Comparison of ENCODE assay signal across 28 cellular contexts in genomic region chr6:84459401-84459800, GRCh38.
"Had no signal": no experiment of that assay in that cellular context is flagged by ENCODE, and none has a peak within 500 bp of the region (broad histone marks: within the 10 kb centered on the region; RNA-seq: fewer than 3 reads in every experiment).

No MANE protein-coding gene starts in this region.

- H3K4me3 Mint-ChIP-seq: dendritic cell treated with granulocyte-macrophage colony-stimulating factor and Interleukin-4, amounts not matched to agents 40 ng/mL and 50 ng/mL, for 4 days; effector memory CD8-positive, alpha-beta T cell; endodermal cell; mesothelial cell of epicardium; naive B cell had no signal

- DNase-seq: colonic mucosa; cortex of kidney; effector CD8-positive, alpha-beta T cell; effector memory CD8-positive, alpha-beta T cell; endodermal cell; erythroblast; esophagus squamous epithelium; foreskin fibroblast; foreskin melanocyte; gastrocnemius medialis; glutamatergic neuron; head of caudate nucleus; heart right ventricle; hippocampal formation; left cardiac atrium; left lung; left ventricle myocardium superior; lower lobe of right lung; mesenchymal stem cell; mucosa of descending colon; naive B cell had no signal

- H3K27ac Mint-ChIP-seq: dendritic cell treated with granulocyte-macrophage colony-stimulating factor and Interleukin-4, amounts not matched to agents 40 ng/mL and 50 ng/mL, for 4 days; effector memory CD8-positive, alpha-beta T cell; endodermal cell; mesothelial cell of epicardium; naive B cell had no signal

- H3K4me3 ChIP-seq: colonic mucosa, esophagus squamous epithelium, gastrocnemius medialis, heart right ventricle, left lung, lower lobe of right lung, mucosa of descending colon had no signal

- H3K36me3 ChIP-seq: colonic mucosa, esophagus squamous epithelium, gastrocnemius medialis, heart right ventricle, left lung, lower lobe of right lung had no signal

- H3K36me3 Mint-ChIP-seq: mesothelial cell of epicardium, naive B cell had no signal

- H3K4me1 Mint-ChIP-seq: naive B cell had no signal

- H3K9me3 ChIP-seq: colonic mucosa, esophagus squamous epithelium, gastrocnemius medialis, left lung, lower lobe of right lung, mucosa of descending colon had no signal

- H3K27me3 Mint-ChIP-seq: dendritic cell treated with granulocyte-macrophage colony-stimulating factor and Interleukin-4, amounts not matched to agents 40 ng/mL and 50 ng/mL, for 4 days; effector memory CD8-positive, alpha-beta T cell; naive B cell had no signal

- H3K9me3 Mint-ChIP-seq: dendritic cell treated with granulocyte-macrophage colony-stimulating factor and Interleukin-4, amounts not matched to agents 40 ng/mL and 50 ng/mL, for 4 days; endodermal cell; mesothelial cell of epicardium had no signal

- H3K4me1 ChIP-seq: colonic mucosa, esophagus squamous epithelium, gastrocnemius medialis, heart right ventricle, left lung, lower lobe of right lung had no signal

- FAIRE-seq: endometrium, islet of Langerhans, keratinocyte had no signal

- ATAC-seq: effector memory CD8-positive, alpha-beta T cell; esophagus mucosa; gastrocnemius medialis; heart right ventricle; left cardiac atrium; left lung; left ventricle myocardium superior; lower lobe of right lung; mucosa of descending colon had no signal

- H3K27me3 ChIP-seq: colonic mucosa, esophagus squamous epithelium, gastrocnemius medialis, heart right ventricle, left lung had no signal

- H3K27ac ChIP-seq: colonic mucosa, epithelial cell of prostate, esophagus squamous epithelium, gastrocnemius medialis, heart right ventricle, left lung, lower lobe of right lung had no signal
